11 cellular contexts compared by ENCODE assay signal in the genomic region with DNA sequence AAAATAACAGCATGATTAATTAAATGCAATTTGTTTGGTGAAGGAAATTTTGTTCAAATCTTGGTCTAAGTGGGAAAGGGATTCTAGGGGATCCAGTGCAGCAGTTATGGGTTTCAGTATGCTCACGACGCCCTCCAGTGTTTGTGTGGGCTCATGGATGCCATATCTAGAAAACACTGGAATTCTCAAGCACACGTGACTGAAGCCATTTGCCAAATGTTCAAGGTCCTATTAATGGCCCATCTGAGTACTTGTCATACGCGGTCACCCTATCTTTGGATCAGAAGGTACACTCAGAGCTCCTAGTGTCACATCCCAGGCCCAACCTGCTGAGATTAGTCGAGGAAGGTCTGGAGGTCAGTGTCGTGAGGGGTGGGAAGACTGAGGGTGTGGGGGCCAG. TPM values are rescaled to one million over a fixed set of nuclear protein-coding genes. Genes with fewer than 3 reads are reported as not detected.
"Had no signal": no experiment of that assay in that cellular context is flagged by ENCODE, and none has a peak within 500 bp of the region (broad histone marks: within the 10 kb centered on the region; RNA-seq: fewer than 3 reads in every experiment).

No MANE protein-coding gene starts in this region.

RNA-seq across cellular contexts. Expression of a gene that starts 42.7 kb away (rescaled TPM):
- total RNA-seq: activated naive CD8-positive, alpha-beta T cell treated with anti-CD3 and anti-CD28 coated beads for 36 hours; bronchial epithelial cell; colonic mucosa; dorsolateral prefrontal cortex; esophagus muscularis mucosa; gastrocnemius medialis; left colon; lung microvascular endothelial cell; mesothelial cell of epicardium; thyroid gland; ureter had no signal
